Comparison of ENCODE assay signal across 12 cellular contexts in genomic region chr9:130020618-130021017, GRCh38. TPM values are rescaled to one million over a fixed set of nuclear protein-coding genes. Genes with fewer than 3 reads are reported as not detected.
DNase-seq lines count a peak whose midpoint lies in the region; ATAC-seq and TF ChIP-seq lines count a peak whose summit lies in the region.
"Had no signal": no experiment of that assay in that cellular context is flagged by ENCODE, and none has a peak within 500 bp of the region (broad histone marks: within the 10 kb centered on the region; RNA-seq: fewer than 3 reads in every experiment).

No MANE protein-coding gene starts in this region.

- H3K27me3 ChIP-seq in ACC112 (ENCODE audit: insufficient read depth, low read length) = no peaks in the 10 kb centered on the region

- H3K4me3 ChIP-seq in ACC112 (ENCODE audit: low read depth, low read length) = no peak overlapping the region

- H3K4me1 Mint-ChIP-seq in HFFc6 (ENCODE audit: low read depth) (peaks cover 55% of the 10 kb centered on the region), brain (peaks cover 23% of the 10 kb centered on the region), natural killer cell (peaks cover 56 to 62% of the 10 kb centered on the region in 2 donors)

- DNase-seq in HFFc6 = no peak
- DNase-seq in natural killer cell = no peak
- DNase-seq in dedifferentiated amniotic fluid mesenchymal stem cell (ENCODE audit: extremely low spot score) = no peak
- DNase-seq: MV-4-11, NCI-H345, right cardiac atrium had no signal

- H3K79me2 ChIP-seq in ACC112 (ENCODE audit: control insufficient read depth, insufficient read depth, low read length, unreplicated experiment) = peaks cover 43% of the 10 kb centered on the region

- no peak for ATAC-seq in natural killer cell
- ATAC-seq in HG03460 (IDR thresholded peaks at IDR 0.05; ENCODE audit: unreplicated experiment) = no peak
- ATAC-seq in HG03108 (IDR thresholded peaks at IDR 0.05; ENCODE audit: unreplicated experiment) = no peak
- ATAC-seq in HG03565 (IDR thresholded peaks at IDR 0.05; ENCODE audit: unreplicated experiment) = no peak
- ATAC-seq: right cardiac atrium had no signal

- peaks cover 47% of the 10 kb centered on the region for H3K4me1 ChIP-seq in ACC112 (ENCODE audit: control insufficient read depth, insufficient read depth, low read length, unreplicated experiment)

- H3K27me3 Mint-ChIP-seq in HFFc6 (ENCODE audit: insufficient read depth) (no peaks in the 10 kb centered on the region; the same call in 1 of the 2 replicates), brain (no peaks in the 10 kb centered on the region), natural killer cell (ENCODE audit: low read depth in 2 of 2) (no peaks in the 10 kb centered on the region)

- H3K4me3 Mint-ChIP-seq in HFFc6 = no peak overlapping the region
- peak overlapping the region in 2 of 5 experiments; percentile 8 to 60 for H3K4me3 Mint-ChIP-seq in brain
- no peak overlapping the region for H3K4me3 Mint-ChIP-seq in natural killer cell

- H2AFZ ChIP-seq in ACC112 (ENCODE audit: low read length, unreplicated experiment) = no peak overlapping the region

- TF ChIP-seq CTCF in HFFc6 (IDR thresholded peaks at IDR 0.05) = no peak
- TF ChIP-seq CTCF in brain (conservative IDR thresholded peaks at IDR 0.05) = no peak
- no peak for TF ChIP-seq CTCF in natural killer cell (IDR thresholded peaks at IDR 0.05)

- no peaks in the 10 kb centered on the region for H3K9me3 Mint-ChIP-seq in HFFc6
- peaks cover 0 to 10% (median 4%) of the 10 kb centered on the region in 5 experiments for H3K9me3 Mint-ChIP-seq in brain
- H3K9me3 Mint-ChIP-seq in natural killer cell = no peaks in the 10 kb centered on the region

- H3K36me3 Mint-ChIP-seq in HFFc6 (ENCODE audit: low read depth) = peaks cover 6% of the 10 kb centered on the region
- H3K36me3 Mint-ChIP-seq in brain = peaks cover 36% of the 10 kb centered on the region
- no peaks in the 10 kb centered on the region for H3K36me3 Mint-ChIP-seq in natural killer cell

- H3K36me3 ChIP-seq in ACC112 (ENCODE audit: insufficient read depth, low read length) = peaks cover 2% of the 10 kb centered on the region; the same call in 1 of the 2 replicates

- intact Hi-C loops in natural killer cell (cut with micrococcal nuclease) = no loop called here

- H3K27ac Mint-ChIP-seq in HFFc6 (peak overlapping the region; percentile 13; the same call in 1 of the 2 replicates), brain (peak overlapping the region in 4 of 5 experiments; percentile 61 to 85 (median 72)), natural killer cell (peak overlapping the region; percentile 45 to 84)

- H3K27ac ChIP-seq in ACC112 (ENCODE audit: low read depth, low read length) = peak overlapping the region; percentile 23; the same call in 1 of the 2 replicates
- H3K27ac ChIP-seq: VCaP had no signal

RNA-seq across cellular contexts. Expression of gene FNBP1, which starts 22.4 kb away (rescaled TPM):
- 10 to 100 TPM; 34.7 to 40.6 (median 35.5) TPM for total RNA-seq in HFFc6 (2021; fragmentation: NEBNext Ultra II Directional; extraction: Animal tissue kit (Norgen Biotek cat#: 25700))
- polyA plus RNA-seq in brain (ENCODE audit: insufficient read depth, low read depth, low replicate concordance) = 39.1 TPM
- 100 to 1,000 TPM; 177 to 209 (median 203) TPM for total RNA-seq in natural killer cell

RNA-seq across cellular contexts. Expression of gene GPR107, which starts 33.1 kb away (rescaled TPM):
- total RNA-seq in HFFc6 (2021; fragmentation: NEBNext Ultra II Directional; extraction: Animal tissue kit (Norgen Biotek cat#: 25700)) = 10 to 100 TPM; 44.9 to 51.2 (median 48.5) TPM
- 34.2 TPM for polyA plus RNA-seq in brain (ENCODE audit: insufficient read depth, low read depth, low replicate concordance)
- total RNA-seq in natural killer cell = 10 to 100 TPM; 32.9 to 49.5 (median 41.8) TPM

Comparison
In these comparisons a context has a peak if more than half of its experiments do, and no peak if none do; other contexts are left out.
1. H3K27ac Mint-ChIP-seq: peak in every context shown above with its lines; median percentile 72 in brain; 64 in natural killer cell; 13 in HFFc6.
2. RNA of gene FNBP1, which starts 22.4 kb away (total RNA-seq): 177 to 209 TPM in natural killer cell; 34.7 to 40.6 TPM in HFFc6; every median in the first group is over 4 times any median in the second.